In the genomic region with DNA sequence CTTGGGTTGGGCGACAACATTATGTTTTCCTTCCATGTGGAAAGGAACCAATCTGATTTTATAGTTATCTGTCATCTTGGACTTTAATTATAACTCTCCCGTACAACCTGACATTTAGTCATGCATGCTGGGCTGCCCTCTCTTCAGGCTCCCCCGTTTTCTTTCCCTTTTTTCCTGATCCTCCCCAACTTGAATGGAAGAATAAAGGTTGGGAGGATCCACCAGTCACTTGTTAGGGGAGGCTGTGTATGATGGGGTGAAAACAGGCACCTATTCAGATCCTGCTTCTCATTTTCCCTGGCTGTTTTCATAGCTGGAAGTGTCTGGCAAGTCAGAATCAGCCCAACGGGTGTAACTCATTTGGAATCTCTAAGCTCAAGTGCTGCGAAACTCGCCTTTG, we compare ENCODE assay signal across 25 cellular contexts.
"Had no signal": no experiment of that assay in that cellular context is flagged by ENCODE, and none has a peak within 500 bp of the region (broad histone marks: within the 10 kb centered on the region; RNA-seq: fewer than 3 reads in every experiment).

No MANE protein-coding gene starts in this region.

- H3K36me3 ChIP-seq: adrenal gland, MG63, SJSA1 had no signal

- H3K27ac ChIP-seq: adrenal gland, SJSA1 had no signal

- H3K27me3 ChIP-seq: adrenal gland, SJSA1 had no signal

- H3K4me1 ChIP-seq: adrenal gland, SJSA1 had no signal

- H3K9me3 ChIP-seq: adrenal gland, MG63, SJSA1 had no signal

- DNase-seq: activated CD4-positive, alpha-beta T cell treated with anti-CD3 and anti-CD28 coated beads for 48 hours; activated CD4-positive, alpha-beta T cell treated with anti-CD3 and anti-CD28 coated beads, Interleukin-2, amount 50 U/mL, for 4 hours; activated CD4-positive, CD25-positive, alpha-beta regulatory T cell treated with anti-CD3 and anti-CD28 coated beads, Interleukin-2, amount 50 U/mL, for 72 hours; activated CD8-positive, alpha-beta memory T cell treated with anti-CD3 and anti-CD28 coated beads, Interleukin-2, amount 50 U/mL, for 48 hours; activated CD8-positive, alpha-beta T cell treated with anti-CD3 and anti-CD28 coated beads, Interleukin-2, amount 10 ng/mL, durations not matched to agents 7 days and 5 days; activated naive CD4-positive, alpha-beta T cell treated with anti-CD3 and anti-CD28 coated beads, Interleukin-2, amount 50 U/mL, for 16 hours; activated naive CD8-positive, alpha-beta T cell treated with anti-CD3 and anti-CD28 coated beads, Interleukin-2, amount 10 ng/mL, durations not matched to agents 7 days and 5 days; activated T-cell treated with anti-CD3 and anti-CD28 coated beads, Interleukin-2, amount 50 U/mL, for 1 hour; adrenal gland; anterior cingulate cortex; central memory CD4-positive, alpha-beta T cell; MG63; MV-4-11; NCI-H1092 treated with DMSO at 0.1 percent for 48 hours; NCI-H1417 treated with DMSO at 0.1 percent for 48 hours; NCI-H1694; NCI-H2029; NCI-H226; NCI-H526; PC-3; SHP77; SW 1271 had no signal

- ATAC-seq: activated CD8-positive, alpha-beta T cell treated with anti-CD3 and anti-CD28 coated beads, Interleukin-2, amount 10 ng/mL, durations not matched to agents 7 days and 5 days; PC-3; SK-N-SH treated with all-trans-retinoic acid at 6 μM for 48 hours; WTC11 had no signal

- H3K4me3 ChIP-seq: adrenal gland, MG63, SJSA1 had no signal
